In the genomic region with DNA sequence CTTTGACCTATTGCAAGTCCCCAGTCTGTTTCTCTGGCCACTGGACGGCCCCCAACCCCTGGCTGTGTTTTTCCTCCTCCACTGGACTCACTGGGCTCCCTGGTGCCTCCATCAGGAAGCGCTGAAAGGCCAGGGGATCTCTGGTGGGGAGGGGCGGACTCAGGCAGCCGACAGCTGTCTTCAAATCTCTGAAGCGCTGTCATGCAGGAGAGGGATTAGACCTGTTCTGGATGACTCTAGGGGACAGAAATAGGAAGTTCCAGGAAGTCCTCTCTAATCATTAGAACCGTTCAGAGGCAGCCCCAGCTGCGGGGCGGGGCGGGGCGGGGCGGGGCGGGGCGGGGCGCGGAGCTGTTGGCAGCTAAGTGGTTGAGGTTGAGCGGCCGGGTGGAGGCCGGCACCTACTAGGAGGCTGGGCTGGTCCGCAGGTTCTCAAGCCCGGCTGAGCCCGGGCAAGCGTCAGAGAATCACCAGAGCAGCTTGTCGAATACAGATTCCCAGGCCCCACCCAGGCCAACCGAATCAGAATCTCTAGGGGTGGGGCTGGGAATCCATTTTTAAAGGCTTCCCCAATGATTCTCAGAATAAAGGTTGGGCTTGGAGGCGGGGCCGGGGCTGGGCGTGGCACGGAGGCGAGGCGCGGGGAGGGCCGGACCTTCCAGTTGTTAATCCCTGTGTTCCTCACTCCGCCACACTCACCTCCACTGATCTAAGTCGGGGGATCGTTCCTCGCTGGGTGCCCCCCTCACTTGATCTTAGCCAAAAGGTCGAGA, we compare ENCODE assay signal across 8 cellular contexts. TPM values are rescaled to one million over a fixed set of nuclear protein-coding genes. Genes with fewer than 3 reads are reported as not detected.
DNase-seq lines count a peak whose midpoint lies in the region; ATAC-seq and TF ChIP-seq lines count a peak whose summit lies in the region.

No MANE protein-coding gene starts in this region.

- peak overlapping the region; percentile 68 for H3K4me3 Mint-ChIP-seq in activated CD4-positive, alpha-beta memory T cell treated with anti-CD3 and anti-CD28 coated beads, Interleukin-2, amount 10 ng/mL, durations not matched to agents 7 days and 5 days

- H3K27ac ChIP-seq in AG04450 (ENCODE audit: low read depth, low read length), result peak overlapping the region; percentile 48

- peaks cover 21% of the 10 kb centered on the region for H3K4me1 ChIP-seq in mucosa of stomach (ENCODE audit: control insufficient read depth, insufficient read depth, low read length)

- no peaks in the 10 kb centered on the region for H3K9me3 Mint-ChIP-seq in activated CD4-positive, alpha-beta memory T cell treated with anti-CD3 and anti-CD28 coated beads, Interleukin-2, amount 10 ng/mL, durations not matched to agents 7 days and 5 days

- CTCF ChIA-PET in AG04450 (lab: Charles Lee), result interaction anchor here (0.8 to 13.3 kb wide), 11 partner anchors 11 to 78 kb away, joined by 3 to 307 read pairs (median 6); no protein-coding TSS in a partner anchor
- CTCF ChIA-PET in activated CD4-positive, alpha-beta memory T cell treated with anti-CD3 and anti-CD28 coated beads, Interleukin-2, amount 10 ng/mL, durations not matched to agents 7 days and 5 days (lab: Charles Lee), result interaction anchor here (0.5 to 15.2 kb wide), 14 partner anchors 11 to 466 kb away, joined by 3 to 350 read pairs (median 10); partner anchors contain the start of genes CSRP1 and PHLDA3

- POLR2A ChIA-PET in AG04450 (lab: Yijun Ruan, JAX), result interaction anchor here (0.5 to 4.6 kb wide), 7 partner anchors 9 to 62 kb away, joined by 3 to 36 read pairs (median 4); partner anchors contain the start of genes CSRP1 and PHLDA3
- POLR2A ChIA-PET in activated CD4-positive, alpha-beta memory T cell treated with anti-CD3 and anti-CD28 coated beads, Interleukin-2, amount 10 ng/mL, durations not matched to agents 7 days and 5 days (lab: Charles Lee), result interaction anchor here (0.7 to 4.6 kb wide), 8 partner anchors 11 to 35 kb away, joined by 3 to 48 read pairs (median 9); partner anchors contain the start of genes CSRP1 and PHLDA3

- no peaks in the 10 kb centered on the region for H3K9me3 ChIP-seq in AG04450 (ENCODE audit: control insufficient read depth, insufficient read depth, low read length)
- H3K9me3 ChIP-seq in mucosa of stomach (ENCODE audit: control insufficient read depth, low read length), result no peaks in the 10 kb centered on the region

- H3K36me3 Mint-ChIP-seq in activated CD4-positive, alpha-beta memory T cell treated with anti-CD3 and anti-CD28 coated beads, Interleukin-2, amount 10 ng/mL, durations not matched to agents 7 days and 5 days (ENCODE audit: low read depth), result peaks cover 5% of the 10 kb centered on the region

- DNase-seq in AG04450 (ENCODE audit: low read depth, low spot score) (no peak), NCI-H524 treated with DMSO at 0.1 percent for 48 hours (lab: John Stamatoyannopoulos, UW) (peak; percentile 63), epithelial cell of esophagus (ENCODE audit: low read depth) (peak; percentile 100)
- DNase-seq in activated CD4-positive, alpha-beta memory T cell treated with anti-CD3 and anti-CD28 coated beads, Interleukin-2, amount 10 ng/mL, durations not matched to agents 7 days and 5 days, result peak; percentile 81
- DNase-seq in stimulated activated naive CD8-positive, alpha-beta T cell treated with anti-CD3 and anti-CD28 coated beads, Interleukin-15, Interleukin-2, amounts not matched to agents 100 U/mL and 50 U/mL, for 24 hours, result peak; percentile 72

- peak; percentile 6; the same call in 1 of the 2 replicates for TF ChIP-seq CTCF in AG04450 (IDR thresholded peaks at IDR 0.05; ENCODE audit: low read depth, low read length)
- TF ChIP-seq CTCF in epithelial cell of esophagus (IDR thresholded peaks at IDR 0.05; ENCODE audit: insufficient read depth, low read depth, low read length, missing control alignments), result no peak

- H3K27ac Mint-ChIP-seq in activated CD4-positive, alpha-beta memory T cell treated with anti-CD3 and anti-CD28 coated beads, Interleukin-2, amount 10 ng/mL, durations not matched to agents 7 days and 5 days, result peak overlapping the region; percentile 59

- H3K4me3 ChIP-seq in AG04450 (ENCODE audit: low read depth, low read length) (0 out of 2 replicates have a peak overlapping the region, but pooled peaks have one; percentile 13), epithelial cell of esophagus (ENCODE audit: low read length) (peak overlapping the region; percentile 37), mucosa of stomach (ENCODE audit: low read length) (no peak overlapping the region)

- H3K27me3 ChIP-seq in AG04450 (ENCODE audit: control insufficient read depth, insufficient read depth, low read length) (no peaks in the 10 kb centered on the region), mucosa of stomach (ENCODE audit: control insufficient read depth, insufficient read depth, low read length) (peaks cover 11% of the 10 kb centered on the region)

- ATAC-seq in GM18907 (IDR thresholded peaks at IDR 0.05; ENCODE audit: unreplicated experiment) (peak; percentile 58), HG03159 (IDR thresholded peaks at IDR 0.05; ENCODE audit: unreplicated experiment) (peak; percentile 55)
- peak; percentile 44 for ATAC-seq in stimulated activated naive CD8-positive, alpha-beta T cell treated with anti-CD3 and anti-CD28 coated beads, Interleukin-15, Interleukin-2, amounts not matched to agents 100 U/mL and 50 U/mL, for 24 hours

- peaks cover 44% of the 10 kb centered on the region for H3K4me1 Mint-ChIP-seq in activated CD4-positive, alpha-beta memory T cell treated with anti-CD3 and anti-CD28 coated beads, Interleukin-2, amount 10 ng/mL, durations not matched to agents 7 days and 5 days

- peaks cover 11% of the 10 kb centered on the region for H3K36me3 ChIP-seq in mucosa of stomach (ENCODE audit: control insufficient read depth, insufficient read depth, low read length)

- peaks cover 17% of the 10 kb centered on the region for H3K27me3 Mint-ChIP-seq in activated CD4-positive, alpha-beta memory T cell treated with anti-CD3 and anti-CD28 coated beads, Interleukin-2, amount 10 ng/mL, durations not matched to agents 7 days and 5 days

- peak overlapping the region; percentile 36 for H3K9ac ChIP-seq in mucosa of stomach (ENCODE audit: low read length)

RNA-seq across cellular contexts. Expression of gene PHLDA3, which starts 11.4 kb away (rescaled TPM):
- polyA plus RNA-seq in AG04450 (2011; rRNA removed), result 58.9 and 73.9 TPM in 2 replicates
- polyA minus RNA-seq in AG04450 (2011; rRNA and poly(A)+ RNA removed), result 31.5 and 42.8 TPM in 2 replicates
- 10 to 100 TPM in 1 of 2 experiments, 1 to 10 TPM in 1; 9.0 to 11.4 TPM for total RNA-seq in activated CD4-positive, alpha-beta memory T cell treated with anti-CD3 and anti-CD28 coated beads, Interleukin-2, amount 10 ng/mL, durations not matched to agents 7 days and 5 days

RNA-seq across cellular contexts. Expression of gene CSRP1, which starts 26.5 kb away (rescaled TPM):
- polyA plus RNA-seq in AG04450 (2011; rRNA removed), result 641 and 730 TPM in 2 replicates
- polyA minus RNA-seq in AG04450 (2011; rRNA and poly(A)+ RNA removed), result 568 and 749 TPM in 2 replicates
- 10 to 100 TPM; 77.1 to 77.8 TPM for total RNA-seq in activated CD4-positive, alpha-beta memory T cell treated with anti-CD3 and anti-CD28 coated beads, Interleukin-2, amount 10 ng/mL, durations not matched to agents 7 days and 5 days

RNA-seq across cellular contexts. Expression of gene NAV1, which starts 58.5 kb away (rescaled TPM):
- 17.5 and 23.0 TPM in 2 replicates for polyA plus RNA-seq in AG04450 (2011; rRNA removed)
- 44.0 and 55.7 TPM in 2 replicates for polyA minus RNA-seq in AG04450 (2011; rRNA and poly(A)+ RNA removed)
- total RNA-seq in activated CD4-positive, alpha-beta memory T cell treated with anti-CD3 and anti-CD28 coated beads, Interleukin-2, amount 10 ng/mL, durations not matched to agents 7 days and 5 days, result 1 to 10 TPM; 2.8 to 3.0 TPM

RNA-seq across cellular contexts. Expression of gene TNNI1, which starts 58.9 kb away (rescaled TPM):
- polyA plus RNA-seq in AG04450 (2011; rRNA removed), result not detected in 2 replicates
- not detected in 2 replicates for polyA minus RNA-seq in AG04450 (2011; rRNA and poly(A)+ RNA removed)
- not detected for total RNA-seq in activated CD4-positive, alpha-beta memory T cell treated with anti-CD3 and anti-CD28 coated beads, Interleukin-2, amount 10 ng/mL, durations not matched to agents 7 days and 5 days
